8 cellular contexts compared by ENCODE assay signal in genomic region chr15:55108858-55109518, GRCh38.
DNase-seq lines count a peak whose midpoint lies in the region; ATAC-seq and TF ChIP-seq lines count a peak whose summit lies in the region.

No MANE protein-coding gene starts in this region.

- H3K4me3 ChIP-seq in fibroblast of mammary gland (ENCODE audit: control insufficient read depth, low read depth, low read length) (no peak overlapping the region), neuronal stem cell (ENCODE audit: low read length in 2 of 2) (no peak overlapping the region)

- H3K9me3 ChIP-seq in neuronal stem cell (replicated peaks in 1 of 2; ENCODE audit: control insufficient read depth in 2 of 2, insufficient read depth in 1 of 2, low read depth in 1 of 2, low read length in 2 of 2): no peaks in the 10 kb centered on the region

- no peak overlapping the region for H2BK12ac ChIP-seq in neuronal stem cell (ENCODE audit: low read length)

- peak; percentile 68 for ATAC-seq in HG03095 (IDR thresholded peaks at IDR 0.05; ENCODE audit: unreplicated experiment)

- H3K4ac ChIP-seq in neuronal stem cell (ENCODE audit: low read length): no peak overlapping the region

- H2BK120ac ChIP-seq in neuronal stem cell (ENCODE audit: low read depth, low read length): no peak overlapping the region

- H3K14ac ChIP-seq in neuronal stem cell (ENCODE audit: low read length): no peak overlapping the region

- peaks cover 0 to 7% (median 0%) of the 10 kb centered on the region in 3 experiments for H3K27me3 ChIP-seq in neuronal stem cell (ENCODE audit: control insufficient read depth in 3 of 3, insufficient read depth in 3 of 3, low read depth in 1 of 3, low read length in 3 of 3)

- H2BK15ac ChIP-seq in neuronal stem cell (ENCODE audit: low read length): no peak overlapping the region

- H3K18ac ChIP-seq in neuronal stem cell (ENCODE audit: low read length): no peak overlapping the region

- no peak overlapping the region for H2BK5ac ChIP-seq in neuronal stem cell (ENCODE audit: low read length)

- DNase-seq in A172 (ENCODE audit: low spot score) (peak; percentile 46), NCI-H82 treated with DMSO at 0.1 percent for 48 hours (lab: John Stamatoyannopoulos, UW; ENCODE audit: unreplicated experiment) (peak; percentile 19), fibroblast of mammary gland (ENCODE audit: low read depth) (peak; percentile 56), neuronal stem cell (ENCODE audit: low spot score) (peak; percentile 67), ureter (ENCODE audit: low spot score) (peak; percentile 64)
- DNase-seq in activated CD8-positive, alpha-beta memory T cell treated with anti-CD3 and anti-CD28 coated beads, Interleukin-2, amount 50 U/mL, for 4 hours: peak; percentile 42

- H2AFZ ChIP-seq in neuronal stem cell (ENCODE audit: low read length): peak overlapping the region; percentile 86

- H4K8ac ChIP-seq in neuronal stem cell (ENCODE audit: low read depth, low read length): no peak overlapping the region

- TF ChIP-seq CTCF in GM12872 (IDR thresholded peaks at IDR 0.05; ENCODE audit: insufficient read depth, low read depth, low read length) (peak; percentile 75), fibroblast of mammary gland (conservative IDR thresholded peaks at IDR 0.05; ENCODE audit: control insufficient read depth, insufficient read depth, low read depth, low read length) (peak; percentile 72)

- H4K91ac ChIP-seq in neuronal stem cell (ENCODE audit: low read depth, low read length, poor library complexity): no peak overlapping the region

- no peaks in the 10 kb centered on the region for H3K79me1 ChIP-seq in neuronal stem cell (ENCODE audit: low read depth, low read length)

- no peak overlapping the region for H3K4me2 ChIP-seq in neuronal stem cell (ENCODE audit: insufficient read depth, low read length, poor library complexity, severe bottlenecking)

- no peak overlapping the region for H3K9ac ChIP-seq in neuronal stem cell (ENCODE audit: low read depth, low read length, poor library complexity)

- H3K27ac ChIP-seq in neuronal stem cell (replicated peaks; ENCODE audit: low read length): no peak overlapping the region

- no CpG with 5 or more reads among the region's 9 CpGs for WGBS in neuronal stem cell (ENCODE audit: extremely low coverage in 2 of 2, insufficient read length in 2 of 2, insufficient replicate concordance in 1 of 2), 2 donors

- no peak overlapping the region for H3K23ac ChIP-seq in neuronal stem cell (ENCODE audit: low read depth, low read length, poor library complexity)

- no peak overlapping the region for H2AK5ac ChIP-seq in neuronal stem cell (ENCODE audit: low read depth, low read length)

- H3K36me3 ChIP-seq in neuronal stem cell (replicated peaks in 1 of 2; ENCODE audit: control insufficient read depth in 2 of 2, insufficient read depth in 2 of 2, low read length in 2 of 2): no peaks in the 10 kb centered on the region

- peaks cover 0 to 6% of the 10 kb centered on the region in 2 donors for H3K4me1 ChIP-seq in neuronal stem cell (ENCODE audit: control insufficient read depth in 2 of 2, insufficient read depth in 1 of 2, low read depth in 1 of 2, low read length in 2 of 2)
